In the genomic region with DNA sequence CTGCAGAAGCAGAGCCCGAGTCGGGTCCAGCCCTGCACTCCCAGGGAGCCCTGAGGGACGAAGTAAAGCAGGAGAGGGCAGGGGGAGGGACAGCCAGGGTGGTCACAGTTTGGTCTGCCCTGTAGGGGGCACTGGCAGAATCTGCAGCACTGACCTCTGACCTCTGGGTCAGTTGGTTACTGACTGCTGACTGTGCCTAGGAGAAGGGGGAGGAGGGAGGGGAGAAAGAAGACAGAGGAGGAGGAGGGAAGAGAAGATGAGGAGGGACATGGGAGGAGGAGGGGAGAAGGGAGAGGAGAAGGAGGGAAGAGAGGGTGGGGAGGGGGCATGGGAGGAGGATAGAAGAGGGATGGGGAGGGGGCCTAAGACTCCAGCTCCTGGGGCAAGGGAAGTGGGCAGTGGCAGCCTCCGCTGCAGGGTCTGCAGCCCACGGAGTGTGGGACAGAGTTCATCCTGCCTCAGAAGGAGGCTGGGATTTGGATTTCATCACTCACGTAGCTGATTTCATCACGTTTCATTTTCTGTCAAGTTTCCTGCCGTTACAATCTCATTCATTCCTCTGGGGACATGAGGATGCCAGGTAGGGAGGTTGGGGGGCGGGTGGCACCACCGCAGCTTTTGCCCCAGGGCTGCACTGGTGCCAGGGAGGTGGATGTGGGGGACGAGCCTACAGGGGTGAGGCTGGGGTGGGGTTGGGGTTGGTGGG, we compare ENCODE assay signal across 12 cellular contexts. TPM values are rescaled to one million over a fixed set of nuclear protein-coding genes. Genes with fewer than 3 reads are reported as not detected.
DNase-seq lines count a peak whose midpoint lies in the region; ATAC-seq, FAIRE-seq and TF ChIP-seq lines count a peak whose summit lies in the region.
"Had no signal": no experiment of that assay in that cellular context is flagged by ENCODE, and none has a peak within 500 bp of the region (broad histone marks: within the 10 kb centered on the region; RNA-seq: fewer than 3 reads in every experiment).

No MANE protein-coding gene starts in this region.

- no peak overlapping the region for H3K4me3 Mint-ChIP-seq in HFFc6

- peaks cover 18% of the 10 kb centered on the region; the same call in 1 of the 2 replicates for H3K4me1 Mint-ChIP-seq in HFFc6 (ENCODE audit: low read depth)

- no peaks in the 10 kb centered on the region for H3K36me3 ChIP-seq in BLaER1

- H3K9me3 Mint-ChIP-seq in HFFc6: no peaks in the 10 kb centered on the region

- no peak for FAIRE-seq in RCC 7860 (lab: Jason Lieb, UNC)

- TF ChIP-seq CTCF in HFFc6 (IDR thresholded peaks at IDR 0.05): peak; percentile 30
- TF ChIP-seq CTCF in fibroblast of the aortic adventitia (IDR thresholded peaks at IDR 0.05; ENCODE audit: insufficient read depth, low read length): peak; percentile 15

- no peak for DNase-seq in HFFc6
- peak; percentile 3 for DNase-seq in RCC 7860 (ENCODE audit: low spot score)
- peak; percentile 77 for DNase-seq in fibroblast of the aortic adventitia (ENCODE audit: low read depth)
- no peak for DNase-seq in HuH-7 (ENCODE audit: low spot score)
- no peak for DNase-seq in NCI-H524 (lab: John Stamatoyannopoulos, UW)
- DNase-seq: DMS153, NCI-H446 treated with DMSO at 0.1 percent for 48 hours had no signal

- H3K27ac Mint-ChIP-seq in HFFc6: peak overlapping the region; percentile 31; the same call in 1 of the 2 replicates

- peak overlapping the region; percentile 82 for H3K27ac ChIP-seq in BLaER1

- ATAC-seq in GM21360 (IDR thresholded peaks at IDR 0.05; ENCODE audit: unreplicated experiment) (no peak), GM19324 (IDR thresholded peaks at IDR 0.05; ENCODE audit: low FRiP score, unreplicated experiment) (no peak)

- peaks cover 7% of the 10 kb centered on the region for H3K27me3 Mint-ChIP-seq in HFFc6 (ENCODE audit: insufficient read depth)

- H3K9me3 ChIP-seq in BLaER1: no peaks in the 10 kb centered on the region

- no peaks in the 10 kb centered on the region for H3K27me3 ChIP-seq in BLaER1

- peaks cover 100% of the 10 kb centered on the region for H3K4me1 ChIP-seq in BLaER1

- H3K36me3 Mint-ChIP-seq in HFFc6 (ENCODE audit: low read depth): no peaks in the 10 kb centered on the region

- H4K20me1 ChIP-seq in BLaER1: peaks cover 95% of the 10 kb centered on the region

- peak overlapping the region; percentile 60 for H3K9ac ChIP-seq in BLaER1

- peak overlapping the region; percentile 97 for H3K4me2 ChIP-seq in BLaER1

- H3K4me3 ChIP-seq in BLaER1 (0 out of 2 replicates have a peak overlapping the region, but pooled peaks have one; percentile 31), fibroblast of the aortic adventitia (ENCODE audit: low read depth, low read length) (no peak overlapping the region)

RNA-seq across cellular contexts. Expression of gene FLRT1, which starts 55.2 kb away (rescaled TPM):
- total RNA-seq in HFFc6 (2021; fragmentation: NEBNext Ultra II Directional; extraction: Animal tissue kit (Norgen Biotek cat#: 25700)): under 1 TPM in 5 of 6 experiments, not detected in 1; 0.07 to 0.38 (median 0.30) TPM
- 0.18 TPM in 1 of 2 replicates, not detected in the other for total RNA-seq in fibroblast of the aortic adventitia (ENCODE audit: low replicate concordance)
- total RNA-seq: glomerular endothelial cell, mesenteric fat pad had no signal

Comparison
In these comparisons a context has a peak if more than half of its experiments do, and no peak if none do; other contexts are left out.
1. DNase-seq: peak in RCC 7860 (single experiment) and fibroblast of the aortic adventitia (single experiment); none in HFFc6 (single experiment), HuH-7 (single experiment) and NCI-H524 (0 of 2).